In genomic region chr7:36181668-36182067, GRCh38 we compare ENCODE assay signal across 1 cellular context.
TF ChIP-seq lines count a peak whose summit lies in the region.

No MANE protein-coding gene starts in this region.

TF ChIP-seq in HepG2, 621 proteins besides CTCF, POLR2A, EP300 and RAD21:
- TF ChIP-seq ZNF740 (CRISPR knock-in tag; IDR thresholded peaks at IDR 0.05) (no peak), EHMT2 (IDR thresholded peaks at IDR 0.05; ENCODE audit: borderline replicate concordance, low read depth, low read length) (no peak), HOXA9 (CRISPR knock-in tag; IDR thresholded peaks at IDR 0.05; ENCODE audit: borderline replicate concordance) (no peak), ZNF224 (CRISPR knock-in tag; IDR thresholded peaks at IDR 0.05) (no peak), RCOR2 (CRISPR knock-in tag; IDR thresholded peaks at IDR 0.05) (no peak), DMAP1 (CRISPR knock-in tag; IDR thresholded peaks at IDR 0.05) (no peak), NR1H2 (CRISPR knock-in tag; IDR thresholded peaks at IDR 0.05; ENCODE audit: borderline replicate concordance, low read depth) (no peak), ZNF430 (CRISPR knock-in tag; IDR thresholded peaks at IDR 0.05) (no peak), MAZ (IDR thresholded peaks at IDR 0.05; ENCODE audit: borderline replicate concordance, low read depth, low read length) (no peak), MAZ (CRISPR knock-in tag; IDR thresholded peaks at IDR 0.05; ENCODE audit: low read depth) (no peak), EED (CRISPR knock-in tag; IDR thresholded peaks at IDR 0.05) (no peak), GATAD1 (CRISPR knock-in tag; IDR thresholded peaks at IDR 0.05) (no peak), TGIF2 (CRISPR knock-in tag; IDR thresholded peaks at IDR 0.05) (no peak), ZNF878 (CRISPR knock-in tag; IDR thresholded peaks at IDR 0.05) (no peak)
TF ChIP-seq in HepG2: peak in this region for 0.
